In the genomic region with DNA sequence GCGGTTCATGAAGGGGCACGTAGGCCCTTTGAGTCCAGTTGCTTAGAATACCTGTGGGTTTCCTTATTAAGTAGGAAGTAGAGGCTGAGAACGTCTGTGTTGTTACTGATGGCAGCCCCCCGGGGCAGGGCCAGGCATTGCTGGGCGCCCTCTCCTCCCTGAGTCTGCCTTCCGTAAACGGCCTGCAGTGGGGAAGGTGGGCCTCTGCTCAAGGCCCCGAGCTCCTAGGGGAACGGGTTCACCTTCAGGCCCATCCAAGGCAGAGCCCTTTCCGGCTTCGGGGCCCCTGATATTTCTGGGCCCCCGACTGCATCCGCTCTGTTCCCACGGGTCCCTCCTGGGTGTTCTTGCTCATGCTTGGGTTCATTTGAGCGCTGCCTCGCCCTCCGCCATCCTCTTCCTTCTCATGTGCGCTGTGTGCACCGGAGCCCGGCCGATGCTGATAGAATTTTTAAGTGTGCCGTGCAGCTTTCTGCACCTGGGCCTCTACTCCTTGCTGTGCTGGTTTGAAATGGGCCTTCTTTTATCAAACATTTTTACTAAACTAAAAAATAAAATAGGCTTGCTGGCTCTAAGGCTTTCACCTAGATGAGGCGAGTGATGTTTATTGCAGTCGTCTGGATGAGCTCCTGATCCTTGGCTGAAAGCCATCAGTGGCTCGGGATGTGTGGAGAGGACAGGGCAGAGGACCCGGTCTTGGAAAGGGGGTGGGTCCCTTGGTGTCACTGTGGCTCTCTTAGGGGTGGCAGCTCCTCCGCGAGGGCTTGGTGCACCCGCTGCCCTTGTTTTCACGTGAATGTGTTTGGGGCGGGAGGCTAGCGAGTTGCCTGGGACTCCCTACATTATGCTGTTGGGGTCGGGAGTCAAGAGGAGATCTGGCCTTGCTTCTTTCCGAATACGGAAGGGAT, we compare ENCODE assay signal across 8 cellular contexts. TPM values are rescaled to one million over a fixed set of nuclear protein-coding genes. Genes with fewer than 3 reads are reported as not detected.
DNase-seq lines count a peak whose midpoint lies in the region; ATAC-seq and TF ChIP-seq lines count a peak whose summit lies in the region.

No MANE protein-coding gene starts in this region.

- H3K4me3 ChIP-seq in liver (ENCODE audit: low read depth in 1 of 3, low read length in 3 of 3) (no peak overlapping the region), H7 (ENCODE audit: insufficient read depth, low read depth, low read length) (no peak overlapping the region)

- peak overlapping the region; percentile 21 to 70 for H3K27ac ChIP-seq in liver (ENCODE audit: low read depth in 1 of 2, low read length in 2 of 2)

- H3K4me1 ChIP-seq in liver (ENCODE audit: control insufficient read depth in 4 of 4, insufficient read depth in 4 of 4, low read length in 3 of 4): peaks cover 9 to 33% (median 19%) of the 10 kb centered on the region in 4 donors

- H3K27me3 ChIP-seq in liver (ENCODE audit: control insufficient read depth in 4 of 4, insufficient read depth in 4 of 4, low read length in 3 of 4): no peaks in the 10 kb centered on the region
- H3K27me3 ChIP-seq in H7 (ENCODE audit: control insufficient read depth, insufficient read depth, low read length): no peaks in the 10 kb centered on the region

- no peaks in the 10 kb centered on the region for H3K9me3 ChIP-seq in liver (ENCODE audit: control insufficient read depth in 4 of 4, low read length in 3 of 4)

- WGBS in liver: 83% methylated on average over 35 of the region's 35 CpGs

- ATAC-seq in GM18909 (IDR thresholded peaks at IDR 0.05; ENCODE audit: poor library complexity, unreplicated experiment): peak; percentile 34
- ATAC-seq in HG02840 (IDR thresholded peaks at IDR 0.05; ENCODE audit: low FRiP score, unreplicated experiment): peak; percentile 29

- no peak overlapping the region for H3K9ac ChIP-seq in liver (ENCODE audit: low read depth in 1 of 2, low read length in 2 of 2)

- H3K36me3 ChIP-seq in liver (ENCODE audit: control insufficient read depth in 4 of 4, insufficient read depth in 3 of 4, low read depth in 1 of 4, low read length in 3 of 4): no peaks in the 10 kb centered on the region
- no peaks in the 10 kb centered on the region; the same call in 1 of the 2 replicates for H3K36me3 ChIP-seq in H7 (replicated peaks; ENCODE audit: control insufficient read depth, insufficient read depth, low read length)

- peak; percentile 60 to 67 for DNase-seq in activated T-cell treated with anti-CD3 and anti-CD28 coated beads, Interleukin-2, amount 50 U/mL, for 48 hours
- no peak for DNase-seq in NCI-H1694 (lab: John Stamatoyannopoulos, UW)
- DNase-seq in H7: no peak
- DNase-seq in SHP77 treated with DMSO at 0.1 percent for 48 hours (lab: John Stamatoyannopoulos, UW): no peak
- DNase-seq in NK-92 (lab: John Stamatoyannopoulos, UW; ENCODE audit: unreplicated experiment): no peak

- TF ChIP-seq CTCF in liver (IDR thresholded peaks at IDR 0.05; ENCODE audit: low read depth, low read length, missing input control): no peak

- TF ChIP-seq RAD21 in liver (IDR thresholded peaks at IDR 0.05): no peak

TF ChIP-seq in liver, 16 proteins besides CTCF, POLR2A, EP300 and RAD21:
- TF ChIP-seq, protein P1, sequence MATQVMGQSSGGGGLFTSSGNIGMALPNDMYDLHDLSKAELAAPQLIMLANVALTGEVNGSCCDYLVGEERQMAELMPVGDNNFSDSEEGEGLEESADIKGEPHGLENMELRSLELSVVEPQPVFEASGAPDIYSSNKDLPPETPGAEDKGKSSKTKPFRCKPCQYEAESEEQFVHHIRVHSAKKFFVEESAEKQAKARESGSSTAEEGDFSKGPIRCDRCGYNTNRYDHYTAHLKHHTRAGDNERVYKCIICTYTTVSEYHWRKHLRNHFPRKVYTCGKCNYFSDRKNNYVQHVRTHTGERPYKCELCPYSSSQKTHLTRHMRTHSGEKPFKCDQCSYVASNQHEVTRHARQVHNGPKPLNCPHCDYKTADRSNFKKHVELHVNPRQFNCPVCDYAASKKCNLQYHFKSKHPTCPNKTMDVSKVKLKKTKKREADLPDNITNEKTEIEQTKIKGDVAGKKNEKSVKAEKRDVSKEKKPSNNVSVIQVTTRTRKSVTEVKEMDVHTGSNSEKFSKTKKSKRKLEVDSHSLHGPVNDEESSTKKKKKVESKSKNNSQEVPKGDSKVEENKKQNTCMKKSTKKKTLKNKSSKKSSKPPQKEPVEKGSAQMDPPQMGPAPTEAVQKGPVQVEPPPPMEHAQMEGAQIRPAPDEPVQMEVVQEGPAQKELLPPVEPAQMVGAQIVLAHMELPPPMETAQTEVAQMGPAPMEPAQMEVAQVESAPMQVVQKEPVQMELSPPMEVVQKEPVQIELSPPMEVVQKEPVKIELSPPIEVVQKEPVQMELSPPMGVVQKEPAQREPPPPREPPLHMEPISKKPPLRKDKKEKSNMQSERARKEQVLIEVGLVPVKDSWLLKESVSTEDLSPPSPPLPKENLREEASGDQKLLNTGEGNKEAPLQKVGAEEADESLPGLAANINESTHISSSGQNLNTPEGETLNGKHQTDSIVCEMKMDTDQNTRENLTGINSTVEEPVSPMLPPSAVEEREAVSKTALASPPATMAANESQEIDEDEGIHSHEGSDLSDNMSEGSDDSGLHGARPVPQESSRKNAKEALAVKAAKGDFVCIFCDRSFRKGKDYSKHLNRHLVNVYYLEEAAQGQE (IDR thresholded peaks at IDR 0.05): no peak
- TF ChIP-seq RXRA (IDR thresholded peaks at IDR 0.05) (no peak), TAF1 (conservative IDR thresholded peaks at IDR 0.05) (no peak), EGR1 (IDR thresholded peaks at IDR 0.05; ENCODE audit: low read depth in 2 of 2) (no peak), SP1 (IDR thresholded peaks at IDR 0.05) (no peak), YY1 (IDR thresholded peaks at IDR 0.05) (no peak), HNF4G (IDR thresholded peaks at IDR 0.05) (no peak)
- TF ChIP-seq, protein P2, sequence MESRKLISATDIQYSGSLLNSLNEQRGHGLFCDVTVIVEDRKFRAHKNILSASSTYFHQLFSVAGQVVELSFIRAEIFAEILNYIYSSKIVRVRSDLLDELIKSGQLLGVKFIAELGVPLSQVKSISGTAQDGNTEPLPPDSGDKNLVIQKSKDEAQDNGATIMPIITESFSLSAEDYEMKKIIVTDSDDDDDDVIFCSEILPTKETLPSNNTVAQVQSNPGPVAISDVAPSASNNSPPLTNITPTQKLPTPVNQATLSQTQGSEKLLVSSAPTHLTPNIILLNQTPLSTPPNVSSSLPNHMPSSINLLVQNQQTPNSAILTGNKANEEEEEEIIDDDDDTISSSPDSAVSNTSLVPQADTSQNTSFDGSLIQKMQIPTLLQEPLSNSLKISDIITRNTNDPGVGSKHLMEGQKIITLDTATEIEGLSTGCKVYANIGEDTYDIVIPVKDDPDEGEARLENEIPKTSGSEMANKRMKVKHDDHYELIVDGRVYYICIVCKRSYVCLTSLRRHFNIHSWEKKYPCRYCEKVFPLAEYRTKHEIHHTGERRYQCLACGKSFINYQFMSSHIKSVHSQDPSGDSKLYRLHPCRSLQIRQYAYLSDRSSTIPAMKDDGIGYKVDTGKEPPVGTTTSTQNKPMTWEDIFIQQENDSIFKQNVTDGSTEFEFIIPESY (IDR thresholded peaks at IDR 0.05): no peak
- TF ChIP-seq, protein P3, sequence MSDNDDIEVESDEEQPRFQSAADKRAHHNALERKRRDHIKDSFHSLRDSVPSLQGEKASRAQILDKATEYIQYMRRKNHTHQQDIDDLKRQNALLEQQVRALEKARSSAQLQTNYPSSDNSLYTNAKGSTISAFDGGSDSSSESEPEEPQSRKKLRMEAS (IDR thresholded peaks at IDR 0.05): no peak

RNA-seq across cellular contexts. Expression of a gene that starts 12.3 kb away (rescaled TPM):
- total RNA-seq in liver: 10 to 100 TPM in 1 of 2 donors, 1 to 10 TPM in 1; 8.3 to 12.4 TPM
- 1 to 10 TPM; 4.1 to 8.5 TPM for polyA plus RNA-seq in liver
- 8.2 and 9.7 TPM in 2 replicates for total RNA-seq in H7 (2014; rRNA removed; shearing (Covaris generic))

RNA-seq across cellular contexts. Expression of a gene that starts 36.7 kb away (rescaled TPM):
- 10 to 100 TPM in 1 of 2 donors, 1 to 10 TPM in 1; 9.6 to 24.3 TPM for total RNA-seq in liver
- polyA plus RNA-seq in liver: 10 to 100 TPM in 1 of 2 donors, 1 to 10 TPM in 1; 7.9 to 10.7 TPM
- 54.8 and 57.2 TPM in 2 replicates for total RNA-seq in H7 (2014; rRNA removed; shearing (Covaris generic))

Comparison
In these comparisons a context has a peak if more than half of its experiments do, and no peak if none do; other contexts are left out.
1. DNase-seq: peak in activated T-cell treated with anti-CD3 and anti-CD28 coated beads, Interleukin-2, amount 50 U/mL, for 48 hours (2 of 2); none in NCI-H1694 (single experiment), H7 (single experiment), SHP77 treated with DMSO at 0.1 percent for 48 hours (single experiment) and NK-92 (single experiment).